Comparison of ENCODE assay signal across 20 cellular contexts in the genomic region with DNA sequence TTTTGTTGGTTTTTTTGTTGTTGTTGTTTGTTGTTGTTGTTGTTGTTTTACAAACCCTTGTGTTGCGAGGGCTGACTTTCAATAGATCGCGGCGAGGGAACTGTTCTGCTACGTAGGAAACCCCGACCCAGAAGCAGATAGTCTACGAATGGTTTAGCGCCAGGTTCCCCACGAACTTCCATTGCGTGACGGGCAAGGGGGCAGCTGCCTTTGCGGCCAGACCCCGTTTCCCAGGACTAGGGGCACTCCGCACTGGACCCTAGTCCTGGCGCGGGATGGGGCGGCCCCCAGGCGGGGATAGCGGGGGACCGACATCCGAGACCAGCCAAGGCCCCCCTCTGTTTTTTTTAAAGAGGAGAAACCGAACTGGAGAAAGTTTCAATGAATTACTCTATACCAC.
"Had no signal": no experiment of that assay in that cellular context is flagged by ENCODE, and none has a peak within 500 bp of the region (broad histone marks: within the 10 kb centered on the region; RNA-seq: fewer than 3 reads in every experiment).

No MANE protein-coding gene starts in this region.

- H3K27ac ChIP-seq: left ventricle myocardium inferior, neutrophil, parathyroid adenoma, right atrium auricular region, right lobe of liver, skin epidermis, suprapubic skin, thoracic aorta, tibial artery, upper lobe of right lung had no signal

- DNase-seq: immature natural killer cell; left ventricle myocardium inferior; occipital lobe; stimulated activated CD4-positive, alpha-beta T cell treated with anti-CD3 and anti-CD28 coated beads, Interleukin-12 subunit alpha, Interleukin-12 subunit beta, amount 100 ng/mL, for 4 hours; stimulated activated CD4-positive, alpha-beta T cell treated with anti-CD3 and anti-CD28 coated beads, Interleukin-15, amount 100 ng/mL, for 24 hours; stimulated activated CD4-positive, alpha-beta T cell treated with anti-CD3 and anti-CD28 coated beads, Interleukin-4, amount 100 ng/mL, for 24 hours; stimulated activated naive CD4-positive, alpha-beta T cell; tibial artery; trophoblast cell; upper lobe of right lung had no signal

- H3K27me3 ChIP-seq: neutrophil, right atrium auricular region, right lobe of liver, suprapubic skin, tibial artery, upper lobe of right lung had no signal

- H3K36me3 ChIP-seq: left ventricle myocardium inferior, neutrophil, right atrium auricular region, right lobe of liver, suprapubic skin, thoracic aorta, tibial artery, upper lobe of right lung had no signal

- H3K9me3 ChIP-seq: left ventricle myocardium inferior, neutrophil, right atrium auricular region, right lobe of liver, suprapubic skin, thoracic aorta, tibial artery, upper lobe of right lung had no signal

- ATAC-seq: naive thymus-derived CD8-positive, alpha-beta T cell; right lobe of liver; stimulated activated effector memory CD8-positive, alpha-beta T cell treated with anti-CD3 and anti-CD28 coated beads, Interleukin-12 subunit alpha, Interleukin-12 subunit beta, amount 100 ng/mL, for 72 hours; upper lobe of right lung had no signal

- H3K4me3 ChIP-seq: left ventricle myocardium inferior, lung, right atrium auricular region, right lobe of liver, skin epidermis, suprapubic skin, thoracic aorta, tibial artery, upper lobe of right lung had no signal

- H3K4me1 ChIP-seq: left ventricle myocardium inferior, parathyroid adenoma, right atrium auricular region, right lobe of liver, suprapubic skin, tibial artery, upper lobe of right lung had no signal

- H3K9ac ChIP-seq: parathyroid adenoma had no signal

- H3K79me2 ChIP-seq: parathyroid adenoma had no signal
